ENCODE assay signal across 20 cellular contexts in the genomic region with DNA sequence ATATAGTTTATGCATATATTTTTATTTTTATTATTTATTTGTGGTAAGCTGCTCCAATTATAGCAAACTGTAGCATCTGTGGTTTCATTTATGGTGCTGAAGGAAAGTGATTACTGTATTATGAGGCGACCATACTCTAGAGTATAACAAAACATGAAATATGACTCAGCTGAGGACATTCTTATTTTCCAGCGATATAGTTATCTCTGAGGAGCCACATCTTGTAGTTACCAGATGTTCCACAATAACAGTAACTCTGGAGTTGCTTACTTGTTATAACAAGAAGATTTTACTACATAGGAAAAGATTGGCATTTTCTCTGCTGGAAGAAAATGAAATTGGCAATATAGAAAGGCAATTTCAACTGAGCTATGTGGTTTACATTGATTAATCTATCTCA.
A peak's percentile ranks its signal among the peaks of the same experiment; 100 is the strongest.
DNase-seq lines count a peak whose midpoint lies in the region; ATAC-seq and TF ChIP-seq lines count a peak whose summit lies in the region.
"Had no signal": no experiment of that assay in that cellular context is flagged by ENCODE, and none has a peak within 500 bp of the region (broad histone marks: within the 10 kb centered on the region; RNA-seq: fewer than 3 reads in every experiment).

No MANE protein-coding gene starts in this region.

- H2AFZ ChIP-seq in SK-N-SH (ENCODE audit: low read depth) (no peak overlapping the region), Loucy (ENCODE audit: low read length) (no peak overlapping the region)

- TF ChIP-seq CTCF in SK-N-SH (IDR thresholded peaks at IDR 0.05) (no peak), Loucy (conservative IDR thresholded peaks at IDR 0.05; ENCODE audit: low read length) (no peak), cardiac fibroblast (IDR thresholded peaks at IDR 0.05; ENCODE audit: low read depth, low read length) (no peak)

- ATAC-seq in SK-N-SH treated with all-trans-retinoic acid at 6 μM for 48 hours (no peak), left cardiac atrium (no peak), HG03432 (IDR thresholded peaks at IDR 0.05; ENCODE audit: unreplicated experiment) (no peak)
- ATAC-seq: Panc1, Right ventricle myocardium inferior had no signal

- no peak overlapping the region for H3K9ac ChIP-seq in SK-N-SH
- H3K9ac ChIP-seq in Loucy (ENCODE audit: low read depth, low read length, poor library complexity, severe bottlenecking), result no peak overlapping the region

- no peak for TF ChIP-seq RAD21 in SK-N-SH (IDR thresholded peaks at IDR 0.05; ENCODE audit: low read length)

- intact Hi-C loops in left cardiac atrium (cut with DNase I), result no loop called here

- H3F3A ChIP-seq in SK-N-SH (replicated peaks; ENCODE audit: insufficient read depth) (peaks cover 20% of the 10 kb centered on the region), Loucy (ENCODE audit: low read depth) (0 out of 2 replicates have a peak, but pooled peaks cover 2% of the 10 kb centered on the region)

- H3K4me3 ChIP-seq in SK-N-SH (ENCODE audit: low read depth in 2 of 2, low read length in 1 of 2) (no peak overlapping the region), Loucy (ENCODE audit: low read length, poor library complexity, severe bottlenecking) (peak overlapping the region; percentile 3), cardiac fibroblast (replicated peaks in 1 of 2; ENCODE audit: low read depth in 2 of 2, low read length in 2 of 2) (no peak overlapping the region)
- H3K4me3 ChIP-seq: HAP-1, SK-N-MC had no signal

- H3K4me2 ChIP-seq in SK-N-SH (no peak overlapping the region), Loucy (ENCODE audit: low read depth, low read length, poor library complexity, severe bottlenecking) (peak overlapping the region; percentile 9)

- no peaks in the 10 kb centered on the region for H3K9me2 ChIP-seq in SK-N-SH
- no peaks in the 10 kb centered on the region for H3K9me2 ChIP-seq in Loucy (replicated peaks; ENCODE audit: low read depth, low read length)

- H3K4me1 ChIP-seq in SK-N-SH (ENCODE audit: control insufficient read depth in 1 of 2, insufficient read depth in 2 of 2, low read depth in 1 of 2, low read length in 1 of 2) (peaks cover 10 to 17% of the 10 kb centered on the region in 2 experiments; a peak in 2 of 4 replicates), Loucy (ENCODE audit: insufficient read depth, low read length, poor library complexity, severe bottlenecking) (peaks cover 7% of the 10 kb centered on the region)
- H3K4me1 ChIP-seq: HAP-1 had no signal

- H4K20me1 ChIP-seq in SK-N-SH (ENCODE audit: insufficient read depth), result no peaks in the 10 kb centered on the region
- H4K20me1 ChIP-seq in Loucy (ENCODE audit: insufficient read depth, low read length, poor library complexity, severe bottlenecking), result no peaks in the 10 kb centered on the region

- no peaks in the 10 kb centered on the region for H3K36me3 ChIP-seq in SK-N-SH (replicated peaks in 1 of 2; ENCODE audit: control insufficient read depth in 1 of 2, insufficient read depth in 2 of 2, low read length in 1 of 2)
- H3K36me3 ChIP-seq in Loucy (ENCODE audit: insufficient read depth, low read length), result no peaks in the 10 kb centered on the region
- H3K36me3 ChIP-seq: HAP-1 had no signal

- TF ChIP-seq EP300 in SK-N-SH (IDR thresholded peaks at IDR 0.05; ENCODE audit: borderline replicate concordance in 1 of 2, low read depth in 1 of 2, low read length in 1 of 2), result no peak

- CTCF ChIA-PET in SK-N-SH (lab: Yijun Ruan, JAX), result no interaction called here

- no peaks in the 10 kb centered on the region for H3K79me2 ChIP-seq in SK-N-SH (ENCODE audit: insufficient read depth)
- no peaks in the 10 kb centered on the region for H3K79me2 ChIP-seq in Loucy (ENCODE audit: insufficient read depth, low read length)

- POLR2A ChIA-PET in SK-N-SH (lab: Yijun Ruan, JAX), result no interaction called here

- DNase-seq in SK-N-SH (no peak), cardiac fibroblast (ENCODE audit: low read depth in 2 of 2) (peak; percentile 44 to 48), non-pigmented ciliary epithelial cell (ENCODE audit: low read depth) (peak; percentile 35), NCI-H2081 treated with DMSO at 0.1 percent for 48 hours (lab: John Stamatoyannopoulos, UW) (no peak), left cardiac atrium (no peak)
- DNase-seq: C1 segment of cervical spinal cord, DMS 273 treated with DMSO at 0.1 percent for 48 hours, KBM-7, NCI-H1092, NCI-H146, NCI-H510A treated with DMSO at 0.1 percent for 48 hours, NCI-H82 had no signal

- 60% methylated on average over 2 of the region's 2 CpGs for WGBS in SK-N-SH (ENCODE audit: low lambda C conversion rate)

- no peak overlapping the region for H3K27ac ChIP-seq in SK-N-SH (ENCODE audit: low read depth in 2 of 2, low read length in 1 of 2)
- H3K27ac ChIP-seq: 22Rv1, SK-N-MC had no signal

- H3K9me3 ChIP-seq in SK-N-SH, result no peaks in the 10 kb centered on the region
- H3K9me3 ChIP-seq in Loucy (ENCODE audit: insufficient read depth, low read depth, low read length), result no peaks in the 10 kb centered on the region
- H3K9me3 ChIP-seq: HAP-1 had no signal

- no peaks in the 10 kb centered on the region for H3K27me3 ChIP-seq in SK-N-SH (ENCODE audit: insufficient read depth)
- no peaks in the 10 kb centered on the region for H3K27me3 ChIP-seq in Loucy (ENCODE audit: insufficient read depth, low read length, poor library complexity, severe bottlenecking)

TF ChIP-seq in SK-N-SH, 30 proteins besides CTCF, POLR2A, EP300 and RAD21:
- no peak for TF ChIP-seq NFIC (IDR thresholded peaks at IDR 0.05; ENCODE audit: borderline replicate concordance)
- no peak for TF ChIP-seq ELF1 (IDR thresholded peaks at IDR 0.05)
- TF ChIP-seq FOXJ3 (CRISPR knock-in tag; IDR thresholded peaks at IDR 0.05), result no peak
- peak; percentile 36; the same call in 1 of the 2 replicates for TF ChIP-seq TCF12 (IDR thresholded peaks at IDR 0.05)
- TF ChIP-seq, protein P1, sequence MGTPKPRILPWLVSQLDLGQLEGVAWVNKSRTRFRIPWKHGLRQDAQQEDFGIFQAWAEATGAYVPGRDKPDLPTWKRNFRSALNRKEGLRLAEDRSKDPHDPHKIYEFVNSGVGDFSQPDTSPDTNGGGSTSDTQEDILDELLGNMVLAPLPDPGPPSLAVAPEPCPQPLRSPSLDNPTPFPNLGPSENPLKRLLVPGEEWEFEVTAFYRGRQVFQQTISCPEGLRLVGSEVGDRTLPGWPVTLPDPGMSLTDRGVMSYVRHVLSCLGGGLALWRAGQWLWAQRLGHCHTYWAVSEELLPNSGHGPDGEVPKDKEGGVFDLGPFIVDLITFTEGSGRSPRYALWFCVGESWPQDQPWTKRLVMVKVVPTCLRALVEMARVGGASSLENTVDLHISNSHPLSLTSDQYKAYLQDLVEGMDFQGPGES (IDR thresholded peaks at IDR 0.05; ENCODE audit: low read depth, low read length), result no peak
- TF ChIP-seq FOSL2 (IDR thresholded peaks at IDR 0.05; ENCODE audit: borderline replicate concordance, low read depth), result peak; percentile 16; the same call in 1 of the 2 replicates
- TF ChIP-seq MEF2A (IDR thresholded peaks at IDR 0.05; ENCODE audit: borderline replicate concordance, low read depth), result no peak

TF ChIP-seq in SK-N-SH treated with all-trans-retinoic acid at 6 μM for 48 hours, 23 proteins besides CTCF, POLR2A, EP300 and RAD21:
- TF ChIP-seq ESRRG (CRISPR knock-in tag; IDR thresholded peaks at IDR 0.05) (no peak), ZNF70 (CRISPR knock-in tag; IDR thresholded peaks at IDR 0.05) (no peak), ZNF565 (CRISPR knock-in tag; conservative IDR thresholded peaks at IDR 0.05; ENCODE audit: low read depth) (no peak), GLIS3 (CRISPR knock-in tag; IDR thresholded peaks at IDR 0.05) (no peak), TCF4 (CRISPR knock-in tag; IDR thresholded peaks at IDR 0.05; ENCODE audit: borderline replicate concordance) (no peak), ARNTL (CRISPR knock-in tag; IDR thresholded peaks at IDR 0.05; ENCODE audit: borderline replicate concordance, low read depth) (no peak)
- TF ChIP-seq, protein P2, sequence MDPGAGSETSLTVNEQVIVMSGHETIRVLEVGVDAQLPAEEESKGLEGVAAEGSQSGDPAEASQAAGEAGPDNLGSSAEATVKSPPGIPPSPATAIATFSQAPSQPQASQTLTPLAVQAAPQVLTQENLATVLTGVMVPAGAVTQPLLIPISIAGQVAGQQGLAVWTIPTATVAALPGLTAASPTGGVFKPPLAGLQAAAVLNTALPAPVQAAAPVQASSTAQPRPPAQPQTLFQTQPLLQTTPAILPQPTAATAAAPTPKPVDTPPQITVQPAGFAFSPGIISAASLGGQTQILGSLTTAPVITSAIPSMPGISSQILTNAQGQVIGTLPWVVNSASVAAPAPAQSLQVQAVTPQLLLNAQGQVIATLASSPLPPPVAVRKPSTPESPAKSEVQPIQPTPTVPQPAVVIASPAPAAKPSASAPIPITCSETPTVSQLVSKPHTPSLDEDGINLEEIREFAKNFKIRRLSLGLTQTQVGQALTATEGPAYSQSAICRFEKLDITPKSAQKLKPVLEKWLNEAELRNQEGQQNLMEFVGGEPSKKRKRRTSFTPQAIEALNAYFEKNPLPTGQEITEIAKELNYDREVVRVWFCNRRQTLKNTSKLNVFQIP (CRISPR knock-in tag; IDR thresholded peaks at IDR 0.05; ENCODE audit: borderline replicate concordance, low read depth), result no peak
TF ChIP-seq in SK-N-SH treated with all-trans-retinoic acid at 6 μM for 48 hours: peak in this region for 0.

Comparison
In these comparisons a context has a peak if more than half of its experiments do, and no peak if none do; other contexts are left out.
1. DNase-seq: peak in cardiac fibroblast (2 of 2) and non-pigmented ciliary epithelial cell (single experiment); none in SK-N-SH (single experiment), NCI-H2081 treated with DMSO at 0.1 percent for 48 hours (single experiment) and left cardiac atrium (single experiment).